15 cellular contexts compared by ENCODE assay signal in the genomic region with DNA sequence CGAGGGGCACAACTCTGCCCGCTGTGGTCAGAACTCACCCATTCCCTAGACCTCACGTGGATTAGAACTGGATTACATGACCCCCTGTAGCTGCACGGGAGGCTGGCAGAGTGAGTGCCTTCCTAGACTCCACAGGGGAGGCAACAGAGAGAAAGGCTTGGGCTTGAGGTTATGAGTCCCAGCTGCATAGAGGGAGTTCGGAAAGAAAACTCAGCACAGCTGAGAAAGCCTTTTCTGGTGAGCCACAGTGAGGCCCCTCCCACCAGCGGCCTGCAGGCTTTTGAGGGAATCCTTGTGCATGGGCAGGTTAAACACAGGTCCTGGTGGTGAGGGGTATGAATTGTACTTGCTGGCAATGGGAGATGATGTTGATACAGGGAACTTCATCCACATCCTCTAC.
"Had no signal": no experiment of that assay in that cellular context is flagged by ENCODE, and none has a peak within 500 bp of the region (broad histone marks: within the 10 kb centered on the region; RNA-seq: fewer than 3 reads in every experiment).

No MANE protein-coding gene starts in this region.

- H3K4me1 Mint-ChIP-seq: naive thymus-derived CD4-positive, alpha-beta T cell had no signal

- H3K4me3 Mint-ChIP-seq: naive thymus-derived CD4-positive, alpha-beta T cell had no signal

- H3K9me3 Mint-ChIP-seq: activated T-helper 2 cell treated with anti-CD3 and anti-CD28 coated beads, Interferon-gamma antibody, Interleukin-2, Interleukin-4, amounts not matched to agents 10 μg/mL and 5 μg/mL and 100 μg/mL, durations not matched to agents 14 hours and 24 hours and 36 hours; naive thymus-derived CD4-positive, alpha-beta T cell had no signal

- H3K36me3 Mint-ChIP-seq: naive thymus-derived CD4-positive, alpha-beta T cell had no signal

- H3K9me3 ChIP-seq: neutrophil, transverse colon had no signal

- ATAC-seq: naive thymus-derived CD4-positive, alpha-beta T cell had no signal

- H3K36me3 ChIP-seq: neutrophil, transverse colon had no signal

- DNase-seq: activated CD4-positive, alpha-beta T cell treated with anti-CD3 and anti-CD28 coated beads for 1 hour; activated CD4-positive, alpha-beta T cell treated with anti-CD3 and anti-CD28 coated beads, Interleukin-2, amount 50 U/mL, for 4 hours; activated naive CD4-positive, alpha-beta T cell treated with anti-CD3 and anti-CD28 coated beads, Interleukin-2, amount 50 U/mL, for 16 hours; activated T-cell treated with anti-CD3 and anti-CD28 coated beads for 4 hours; effector CD8-positive, alpha-beta T cell; mammary epithelial cell; naive thymus-derived CD4-positive, alpha-beta T cell; posterior cingulate gyrus; stimulated activated CD4-positive, alpha-beta T cell treated with anti-CD3 and anti-CD28 coated beads, Interleukin-15, amount 100 ng/mL, for 24 hours; stimulated activated CD4-positive, alpha-beta T cell treated with anti-CD3 and anti-CD28 coated beads, Interleukin-4, amount 100 ng/mL, for 1 hour; stimulated activated naive CD4-positive, alpha-beta T cell; transverse colon had no signal

- H3K27ac ChIP-seq: neutrophil, skin epidermis, transverse colon had no signal

- H3K27me3 ChIP-seq: neutrophil, transverse colon had no signal

- H3K27ac Mint-ChIP-seq: activated T-helper 2 cell treated with anti-CD3 and anti-CD28 coated beads, Interferon-gamma antibody, Interleukin-2, Interleukin-4, amounts not matched to agents 10 μg/mL and 5 μg/mL and 100 μg/mL, durations not matched to agents 14 hours and 24 hours and 36 hours had no signal

- H3K4me3 ChIP-seq: skin epidermis, transverse colon had no signal
